Comparison of ENCODE assay signal across 25 cellular contexts in the genomic region with DNA sequence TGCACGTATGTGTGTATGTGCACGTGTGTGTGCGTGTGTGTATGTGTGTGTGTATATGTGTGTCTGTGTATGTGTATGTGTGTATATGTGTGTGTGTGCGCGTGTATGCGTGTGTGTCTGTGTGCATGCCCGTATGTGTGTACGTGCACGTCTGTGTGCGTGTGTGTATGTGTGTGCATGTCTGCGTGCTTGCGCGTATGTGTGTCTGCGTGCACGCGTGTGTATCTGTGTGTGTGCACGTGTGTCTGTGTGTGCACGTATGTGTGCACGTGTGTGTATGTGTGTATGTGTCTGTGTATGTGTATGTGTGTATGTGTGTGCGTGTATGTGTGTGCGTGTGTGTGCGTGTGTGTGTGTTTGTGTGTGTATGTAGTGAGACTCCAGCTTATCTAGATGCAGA.
DNase-seq lines count a peak whose midpoint lies in the region; ATAC-seq, FAIRE-seq and TF ChIP-seq lines count a peak whose summit lies in the region.
"Had no signal": no experiment of that assay in that cellular context is flagged by ENCODE, and none has a peak within 500 bp of the region (broad histone marks: within the 10 kb centered on the region; RNA-seq: fewer than 3 reads in every experiment).

No MANE protein-coding gene starts in this region.

- TF ChIP-seq RAD21 in GM12878 (IDR thresholded peaks at IDR 0.05; ENCODE audit: insufficient read depth, low read depth, low read length), result no peak

- 82% methylated on average over 22 of the region's 22 CpGs for WGBS in GM12878 (ENCODE audit: insufficient coverage, insufficient replicate concordance, low lambda C conversion rate, missing lambda C conversion rate)

- RAD21 ChIA-PET in GM12878 (lab: Charles Lee; ENCODE audit: unreplicated experiment), result no interaction called here

- TF ChIP-seq EP300 in GM12878 (IDR thresholded peaks at IDR 0.05; ENCODE audit: borderline replicate concordance in 1 of 2, control insufficient read depth in 1 of 2, low read depth in 2 of 2, low read length in 2 of 2), result no peak

- H3K4me3 ChIP-seq in HEK293 (ENCODE audit: low read depth, low read length) (no peak overlapping the region), GM12878 (no peak overlapping the region), neural progenitor cell (no peak overlapping the region)
- H3K4me3 ChIP-seq: GM23248 had no signal

- H3K4me2 ChIP-seq in GM12878 (ENCODE audit: control insufficient read depth, insufficient read depth) (no peak overlapping the region), neural progenitor cell (no peak overlapping the region)

- FAIRE-seq in GM12878 (lab: Jason Lieb, UNC), result no peak
- peak; percentile 98 for FAIRE-seq in urothelium cell line (lab: Jason Lieb, UNC)
- FAIRE-seq: A204.1, GM12891, GM19239 had no signal

- H3K36me3 Mint-ChIP-seq in neural progenitor cell, result no peaks in the 10 kb centered on the region
- H3K36me3 Mint-ChIP-seq in activated CD4-positive, alpha-beta T cell treated with anti-CD3 and anti-CD28 coated beads, Interleukin-2, amount 10 ng/mL, durations not matched to agents 24 days and 14 days (ENCODE audit: low read depth), result no peaks in the 10 kb centered on the region
- H3K36me3 Mint-ChIP-seq: CD4-positive, CD25-positive, alpha-beta regulatory T cell; IgD-negative memory B cell had no signal

- H2AFZ ChIP-seq in GM12878 (ENCODE audit: control insufficient read depth, low read depth, low read length), result no peak overlapping the region
- H2AFZ ChIP-seq in neural progenitor cell (replicated peaks), result no peak overlapping the region
- H2AFZ ChIP-seq: GM23248 had no signal

- H3K4me1 Mint-ChIP-seq in neural progenitor cell, result no peaks in the 10 kb centered on the region
- H3K4me1 Mint-ChIP-seq in activated CD4-positive, alpha-beta T cell treated with anti-CD3 and anti-CD28 coated beads, Interleukin-2, amount 10 ng/mL, durations not matched to agents 24 days and 14 days, result no peaks in the 10 kb centered on the region
- H3K4me1 Mint-ChIP-seq: CD4-positive, CD25-positive, alpha-beta regulatory T cell; CD8-positive, alpha-beta memory T cell had no signal

- H3K79me2 ChIP-seq in GM12878 (ENCODE audit: control insufficient read depth, insufficient read depth, low read length) (no peaks in the 10 kb centered on the region), neural progenitor cell (ENCODE audit: low read depth) (no peaks in the 10 kb centered on the region)

- H3K9me3 ChIP-seq in HEK293 (ENCODE audit: control insufficient read depth, insufficient read depth, low read depth, low read length) (no peaks in the 10 kb centered on the region), GM12878 (replicated peaks; ENCODE audit: control insufficient read depth, insufficient read depth, low read length) (no peaks in the 10 kb centered on the region), neural progenitor cell (ENCODE audit: low read depth) (peaks cover 9% of the 10 kb centered on the region)
- H3K9me3 ChIP-seq: BE2C had no signal

- SMC1A ChIA-PET in GM12878 (lab: Charles Lee; ENCODE audit: uncharacterized antibody, unreplicated experiment), result no interaction called here

- DNase-seq in GM12878 (ENCODE audit: low read depth, low spot score) (no peak), neural progenitor cell (ENCODE audit: low spot score) (no peak), urothelium cell line (ENCODE audit: low spot score) (no peak), T1000 (lab: John Stamatoyannopoulos, UW) (no peak), inferior parietal cortex (ENCODE audit: extremely low spot score) (no peak)
- no peak for DNase-seq in activated CD4-positive, alpha-beta T cell treated with anti-CD3 and anti-CD28 coated beads, Interleukin-2, amount 10 ng/mL, durations not matched to agents 24 days and 14 days
- DNase-seq: ACHN; BE2C; C1 segment of cervical spinal cord; CD4-positive, CD25-positive, alpha-beta regulatory T cell; CD8-positive, alpha-beta memory T cell; COR-L47; DMS 273 treated with DMSO at 0.1 percent for 48 hours; DMS53; DND-41; EL; GM23248; H7; KBM-7 had no signal

- H3K27me3 Mint-ChIP-seq in neural progenitor cell (ENCODE audit: insufficient read depth, low read depth), result peaks cover 6% of the 10 kb centered on the region
- H3K27me3 Mint-ChIP-seq in activated CD4-positive, alpha-beta T cell treated with anti-CD3 and anti-CD28 coated beads, Interleukin-2, amount 10 ng/mL, durations not matched to agents 24 days and 14 days, result peaks cover 11% of the 10 kb centered on the region

- peaks cover 10% of the 10 kb centered on the region for H3K9me3 Mint-ChIP-seq in neural progenitor cell
- peaks cover 17% of the 10 kb centered on the region for H3K9me3 Mint-ChIP-seq in activated CD4-positive, alpha-beta T cell treated with anti-CD3 and anti-CD28 coated beads, Interleukin-2, amount 10 ng/mL, durations not matched to agents 24 days and 14 days

- intact Hi-C loops in GM12878 (cut with micrococcal nuclease; ENCODE audit: unreplicated experiment), result no loop called here
- intact Hi-C loops in activated CD4-positive, alpha-beta T cell treated with anti-CD3 and anti-CD28 coated beads, Interleukin-2, amount 10 ng/mL, durations not matched to agents 24 days and 14 days (cut with micrococcal nuclease), result no loop called here

- H3K27ac ChIP-seq in HEK293 (ENCODE audit: extremely low read depth, low read depth, low read length) (no peak overlapping the region), GM12878 (ENCODE audit: control insufficient read depth, insufficient read depth) (no peak overlapping the region), neural progenitor cell (no peak overlapping the region)
- H3K27ac ChIP-seq: GM23248, HL-60 had no signal

- H3K27ac Mint-ChIP-seq in neural progenitor cell, result no peak overlapping the region
- no peak overlapping the region for H3K27ac Mint-ChIP-seq in activated CD4-positive, alpha-beta T cell treated with anti-CD3 and anti-CD28 coated beads, Interleukin-2, amount 10 ng/mL, durations not matched to agents 24 days and 14 days
- H3K27ac Mint-ChIP-seq: CD4-positive, CD25-positive, alpha-beta regulatory T cell; CD8-positive, alpha-beta memory T cell; IgD-negative memory B cell had no signal

- no peak for ATAC-seq in GM12878

- H3K9ac ChIP-seq in GM12878 (ENCODE audit: control insufficient read depth, insufficient read depth, low read length) (no peak overlapping the region), neural progenitor cell (no peak overlapping the region)
- H3K9ac ChIP-seq: GM23248 had no signal

- no peak for TF ChIP-seq POLR2A in GM12878 (IDR thresholded peaks at IDR 0.05; ENCODE audit: low read depth, low read length)

- no peaks in the 10 kb centered on the region for H3K4me1 ChIP-seq in HEK293 (ENCODE audit: control insufficient read depth, insufficient read depth, low read length)
- H3K4me1 ChIP-seq in GM12878 (ENCODE audit: control insufficient read depth, insufficient read depth, low read length), result no peaks in the 10 kb centered on the region
- peaks cover 21% of the 10 kb centered on the region for H3K4me1 ChIP-seq in neural progenitor cell

- TF ChIP-seq CTCF in HEK293 (tag by site-specific recombination; IDR thresholded peaks at IDR 0.05) (no peak), GM12878 (IDR thresholded peaks at IDR 0.05 in 2 of 3, conservative IDR thresholded peaks at IDR 0.05 in 1 of 3; ENCODE audit: control insufficient read depth in 2 of 3, extremely low read depth in 1 of 3, insufficient read depth in 1 of 3, low read depth in 3 of 3, low read length in 3 of 3) (no peak), neural progenitor cell (IDR thresholded peaks at IDR 0.05) (no peak)

- H3K27me3 ChIP-seq in GM12878 (replicated peaks in 1 of 2; ENCODE audit: control insufficient read depth in 2 of 2, insufficient read depth in 2 of 2, low read length in 1 of 2), result no peaks in the 10 kb centered on the region; a peak in 1 of 4 replicates
- H3K27me3 ChIP-seq in neural progenitor cell, result no peaks in the 10 kb centered on the region
- H3K27me3 ChIP-seq: BE2C had no signal

- H4K20me1 ChIP-seq in GM12878 (ENCODE audit: control insufficient read depth, insufficient read depth) (no peaks in the 10 kb centered on the region), neural progenitor cell (ENCODE audit: low read depth) (no peaks in the 10 kb centered on the region)

- CTCF ChIA-PET in HEK293 (lab: Yijun Ruan, JAX), result no interaction called here
- CTCF ChIA-PET in GM12878 (lab: Yijun Ruan, JAX), result interaction anchor here (0.6 kb wide), 1 partner anchor 98 kb away, joined by 3 read pairs; no protein-coding TSS in a partner anchor

- no peaks in the 10 kb centered on the region for H3K36me3 ChIP-seq in HEK293 (ENCODE audit: control insufficient read depth in 2 of 2, insufficient read depth in 1 of 2, low read length in 2 of 2)
- H3K36me3 ChIP-seq in GM12878 (ENCODE audit: control insufficient read depth in 2 of 2, insufficient read depth in 2 of 2, low read length in 1 of 2), result no peaks in the 10 kb centered on the region
- no peaks in the 10 kb centered on the region for H3K36me3 ChIP-seq in neural progenitor cell
- H3K36me3 ChIP-seq: BE2C had no signal

- no TSS peak for BruUV-seq in GM12878 (replicated peaks; lab: Mats Ljungman, UMichigan)

- in situ Hi-C loops in GM12878 (cut with MboI), result no loop called here

- POLR2A ChIA-PET in HEK293 (lab: Yijun Ruan, JAX), result no interaction called here
- POLR2A ChIA-PET in GM12878 (lab: Charles Lee), result no interaction called here

- H3F3A ChIP-seq in neural progenitor cell (ENCODE audit: low read depth), result peaks cover 5% of the 10 kb centered on the region

- peak overlapping the region; percentile 10 for H3K4me3 Mint-ChIP-seq in neural progenitor cell
- no peak overlapping the region for H3K4me3 Mint-ChIP-seq in activated CD4-positive, alpha-beta T cell treated with anti-CD3 and anti-CD28 coated beads, Interleukin-2, amount 10 ng/mL, durations not matched to agents 24 days and 14 days
- H3K4me3 Mint-ChIP-seq: CD4-positive, CD25-positive, alpha-beta regulatory T cell; CD8-positive, alpha-beta memory T cell; IgD-negative memory B cell had no signal

TF ChIP-seq in HEK293, 187 proteins besides CTCF, POLR2A, EP300 and RAD21 (continues in another document):
- TF ChIP-seq ZBTB7A (tag by site-specific recombination; IDR thresholded peaks at IDR 0.05; ENCODE audit: low read depth), result no peak
- TF ChIP-seq REPIN1 (tag by site-specific recombination; IDR thresholded peaks at IDR 0.05; ENCODE audit: low read depth), result no peak

TF ChIP-seq in GM12878, 131 proteins besides CTCF, POLR2A, EP300 and RAD21 (continues in another document):
- TF ChIP-seq MTA2 (IDR thresholded peaks at IDR 0.05; ENCODE audit: low read depth) (no peak), CEBPB (IDR thresholded peaks at IDR 0.05; ENCODE audit: borderline replicate concordance in 1 of 2, low read depth in 2 of 2, low read length in 2 of 2) (no peak), NR2C2 (IDR thresholded peaks at IDR 0.05; ENCODE audit: borderline replicate concordance, control insufficient read depth, insufficient read length, low read depth) (peak; percentile 14), GABPA (IDR thresholded peaks at IDR 0.05; ENCODE audit: low read depth) (no peak), CHD4 (IDR thresholded peaks at IDR 0.05) (no peak), YBX1 (IDR thresholded peaks at IDR 0.05) (no peak)
